8 cellular contexts compared by ENCODE assay signal in the genomic region with DNA sequence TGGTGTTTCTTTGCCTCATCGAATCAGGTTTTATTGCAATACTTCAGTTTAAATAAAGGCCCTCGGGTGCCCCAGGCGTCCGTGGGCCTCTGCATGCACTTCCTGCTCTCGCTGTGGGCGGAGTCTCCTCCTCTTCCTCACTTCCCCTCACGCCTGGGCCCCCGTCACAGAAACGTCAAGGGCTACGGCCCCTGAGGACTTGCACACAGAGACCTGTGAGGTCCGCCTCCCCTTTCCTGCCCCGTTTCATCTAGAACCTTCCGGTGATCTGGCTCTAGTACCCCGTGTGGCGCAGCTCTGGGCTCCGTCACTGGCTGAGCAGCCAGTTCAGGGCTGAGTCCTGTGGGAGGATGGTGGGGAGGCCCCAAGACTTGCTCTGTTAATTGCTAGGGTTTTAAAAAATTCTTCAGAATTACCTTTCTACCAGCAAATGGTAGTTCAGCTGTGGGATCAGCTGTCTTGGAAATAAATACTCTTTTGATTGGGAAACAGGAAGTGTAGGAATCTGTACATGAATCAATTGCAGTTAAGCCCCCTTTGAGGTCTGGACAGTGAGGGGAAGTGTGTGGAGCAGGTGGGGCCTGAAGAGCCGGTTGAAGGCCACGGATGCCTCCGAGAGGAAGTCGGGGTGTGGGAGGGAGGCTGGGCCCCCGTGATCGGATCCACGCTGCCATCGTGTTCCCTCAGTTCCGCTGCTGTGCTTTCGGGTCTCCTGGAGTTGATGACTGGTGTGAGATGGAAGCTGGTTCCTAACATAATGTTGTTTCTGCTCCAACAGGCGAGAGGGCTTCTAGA. TPM values are rescaled to one million over a fixed set of nuclear protein-coding genes. Genes with fewer than 3 reads are reported as not detected.
DNase-seq lines count a peak whose midpoint lies in the region; ATAC-seq and TF ChIP-seq lines count a peak whose summit lies in the region.

No MANE protein-coding gene starts in this region.

- H3K27ac ChIP-seq in GM23338 (ENCODE audit: low read depth) (no peak overlapping the region), OCI-LY7 (ENCODE audit: low read depth, low read length, poor library complexity, severe bottlenecking) (peak overlapping the region; percentile 76)

- H3K9me3 ChIP-seq in OCI-LY7 (ENCODE audit: low read length) = no peaks in the 10 kb centered on the region

- intact Hi-C loops in OCI-LY7 (cut with micrococcal nuclease; ENCODE audit: unreplicated experiment) = loop anchor here (2.0 kb wide), 2 partner anchors 55 to 117 kb away; no protein-coding TSS in a partner anchor

- no peak overlapping the region; the same call in 1 of the 2 replicates for H3K4me3 ChIP-seq in GM12864 (ENCODE audit: low read depth, low read length)
- H3K4me3 ChIP-seq in GM23338 = no peak overlapping the region
- H3K4me3 ChIP-seq in OCI-LY7 (ENCODE audit: low read depth, low read length, poor library complexity, severe bottlenecking) = peak overlapping the region; percentile 73

- 0 out of 2 replicates have a peak, but pooled peaks cover 8% of the 10 kb centered on the region for H3F3A ChIP-seq in GM23338 (replicated peaks; ENCODE audit: low read depth)

- no peaks in the 10 kb centered on the region for H3K79me2 ChIP-seq in GM23338 (replicated peaks; ENCODE audit: insufficient read depth)
- peaks cover 78% of the 10 kb centered on the region for H3K79me2 ChIP-seq in OCI-LY7 (ENCODE audit: insufficient read depth, low read depth, low read length)

- H3K27ac Mint-ChIP-seq in GM23338 = 0 out of 2 replicates have a peak overlapping the region, but pooled peaks have one; percentile 17

- H3K4me1 Mint-ChIP-seq in GM23338 = peaks cover 23% of the 10 kb centered on the region

- H3K9me2 ChIP-seq in GM23338 (ENCODE audit: insufficient read depth) = 0 out of 2 replicates have a peak, but pooled peaks cover 4% of the 10 kb centered on the region
- no peaks in the 10 kb centered on the region for H3K9me2 ChIP-seq in OCI-LY7 (ENCODE audit: insufficient read depth, low read length)

- no peaks in the 10 kb centered on the region for H3K36me3 ChIP-seq in GM23338 (ENCODE audit: insufficient read depth)
- H3K36me3 ChIP-seq in OCI-LY7 (ENCODE audit: insufficient read depth, low read length) = peaks cover 26% of the 10 kb centered on the region

- POLR2A ChIA-PET in OCI-LY7 (lab: Charles Lee) = interaction anchor here (1.3 to 1.6 kb wide), 3 partner anchors 9 to 118 kb away, joined by 3 to 5 read pairs (median 5); no protein-coding TSS in a partner anchor

- peaks cover 13% of the 10 kb centered on the region for H3K27me3 Mint-ChIP-seq in GM23338 (ENCODE audit: insufficient read depth, low read depth, poor library complexity)

- peak; percentile 60 for DNase-seq in GM12864 (ENCODE audit: low read depth)
- DNase-seq in GM23338 (ENCODE audit: low spot score) = no peak
- peak; percentile 73 for DNase-seq in OCI-LY7 (ENCODE audit: low spot score)
- DNase-seq in activated gamma-delta T cell treated with anti-CD3 and anti-CD28 coated beads, Interleukin-2, amount 50 U/mL, for 16 hours (ENCODE audit: low read depth) = peak; percentile 69
- peak; percentile 81 for DNase-seq in medulla oblongata (ENCODE audit: extremely low spot score)
- peak; percentile 65 to 92 for DNase-seq in stimulated activated CD8-positive, alpha-beta memory T cell treated with anti-CD3 and anti-CD28 coated beads, Interleukin-7, amount 100 ng/mL, for 48 hours (ENCODE audit: extremely low read depth in 1 of 2, low read depth in 1 of 2)
- DNase-seq in HuH-7 (ENCODE audit: low spot score) = no peak
- DNase-seq in NCI-H1694 (lab: John Stamatoyannopoulos, UW) = no peak

- TF ChIP-seq CTCF in GM12864 (IDR thresholded peaks at IDR 0.05; ENCODE audit: low read depth, low read length, missing control alignments) = no peak
- no peak for TF ChIP-seq CTCF in GM23338 (conservative IDR thresholded peaks at IDR 0.05; ENCODE audit: low read depth in 2 of 2)
- TF ChIP-seq CTCF in OCI-LY7 (conservative IDR thresholded peaks at IDR 0.05; ENCODE audit: low read length) = no peak

- no peak for ATAC-seq in GM23338

- H3K4me3 Mint-ChIP-seq in GM23338 = no peak overlapping the region

- peaks cover 3% of the 10 kb centered on the region; the same call in 1 of the 3 replicates for H3K9me3 Mint-ChIP-seq in GM23338

- CTCF ChIA-PET in OCI-LY7 (lab: Charles Lee; ENCODE audit: unreplicated experiment) = no interaction called here

- H4K20me1 ChIP-seq in GM23338 (replicated peaks; ENCODE audit: insufficient read depth) = no peaks in the 10 kb centered on the region
- H4K20me1 ChIP-seq in OCI-LY7 (ENCODE audit: insufficient read depth, low read length) = 0 out of 2 replicates have a peak, but pooled peaks cover 4% of the 10 kb centered on the region

- H3K27me3 ChIP-seq in GM23338 (ENCODE audit: insufficient read depth) = no peaks in the 10 kb centered on the region

- H2AFZ ChIP-seq in GM23338 (no peak overlapping the region), OCI-LY7 (ENCODE audit: low read length) (no peak overlapping the region)

- H3K4me2 ChIP-seq in GM23338 (no peak overlapping the region), OCI-LY7 (ENCODE audit: low read length) (peak overlapping the region; percentile 98)

- no peaks in the 10 kb centered on the region for H3K36me3 Mint-ChIP-seq in GM23338 (ENCODE audit: low read depth)

- H3K4me1 ChIP-seq in GM23338 (ENCODE audit: insufficient read depth) = 0 out of 2 replicates have a peak, but pooled peaks cover 7% of the 10 kb centered on the region
- H3K4me1 ChIP-seq in OCI-LY7 (ENCODE audit: insufficient read depth, low read length, poor library complexity, severe bottlenecking) = peaks cover 55% of the 10 kb centered on the region

- BruUV-seq in OCI-LY7 (replicated peaks; lab: Mats Ljungman, UMichigan) = no TSS peak

TF ChIP-seq in GM23338, 12 proteins besides CTCF, POLR2A, EP300 and RAD21 (continues in another document):
- TF ChIP-seq, protein P1, sequence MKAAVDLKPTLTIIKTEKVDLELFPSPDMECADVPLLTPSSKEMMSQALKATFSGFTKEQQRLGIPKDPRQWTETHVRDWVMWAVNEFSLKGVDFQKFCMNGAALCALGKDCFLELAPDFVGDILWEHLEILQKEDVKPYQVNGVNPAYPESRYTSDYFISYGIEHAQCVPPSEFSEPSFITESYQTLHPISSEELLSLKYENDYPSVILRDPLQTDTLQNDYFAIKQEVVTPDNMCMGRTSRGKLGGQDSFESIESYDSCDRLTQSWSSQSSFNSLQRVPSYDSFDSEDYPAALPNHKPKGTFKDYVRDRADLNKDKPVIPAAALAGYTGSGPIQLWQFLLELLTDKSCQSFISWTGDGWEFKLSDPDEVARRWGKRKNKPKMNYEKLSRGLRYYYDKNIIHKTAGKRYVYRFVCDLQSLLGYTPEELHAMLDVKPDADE (IDR thresholded peaks at IDR 0.05) = no peak
- no peak for TF ChIP-seq EZH2 (IDR thresholded peaks at IDR 0.05; ENCODE audit: low read depth, unreplicated experiment)
- TF ChIP-seq, protein P2, sequence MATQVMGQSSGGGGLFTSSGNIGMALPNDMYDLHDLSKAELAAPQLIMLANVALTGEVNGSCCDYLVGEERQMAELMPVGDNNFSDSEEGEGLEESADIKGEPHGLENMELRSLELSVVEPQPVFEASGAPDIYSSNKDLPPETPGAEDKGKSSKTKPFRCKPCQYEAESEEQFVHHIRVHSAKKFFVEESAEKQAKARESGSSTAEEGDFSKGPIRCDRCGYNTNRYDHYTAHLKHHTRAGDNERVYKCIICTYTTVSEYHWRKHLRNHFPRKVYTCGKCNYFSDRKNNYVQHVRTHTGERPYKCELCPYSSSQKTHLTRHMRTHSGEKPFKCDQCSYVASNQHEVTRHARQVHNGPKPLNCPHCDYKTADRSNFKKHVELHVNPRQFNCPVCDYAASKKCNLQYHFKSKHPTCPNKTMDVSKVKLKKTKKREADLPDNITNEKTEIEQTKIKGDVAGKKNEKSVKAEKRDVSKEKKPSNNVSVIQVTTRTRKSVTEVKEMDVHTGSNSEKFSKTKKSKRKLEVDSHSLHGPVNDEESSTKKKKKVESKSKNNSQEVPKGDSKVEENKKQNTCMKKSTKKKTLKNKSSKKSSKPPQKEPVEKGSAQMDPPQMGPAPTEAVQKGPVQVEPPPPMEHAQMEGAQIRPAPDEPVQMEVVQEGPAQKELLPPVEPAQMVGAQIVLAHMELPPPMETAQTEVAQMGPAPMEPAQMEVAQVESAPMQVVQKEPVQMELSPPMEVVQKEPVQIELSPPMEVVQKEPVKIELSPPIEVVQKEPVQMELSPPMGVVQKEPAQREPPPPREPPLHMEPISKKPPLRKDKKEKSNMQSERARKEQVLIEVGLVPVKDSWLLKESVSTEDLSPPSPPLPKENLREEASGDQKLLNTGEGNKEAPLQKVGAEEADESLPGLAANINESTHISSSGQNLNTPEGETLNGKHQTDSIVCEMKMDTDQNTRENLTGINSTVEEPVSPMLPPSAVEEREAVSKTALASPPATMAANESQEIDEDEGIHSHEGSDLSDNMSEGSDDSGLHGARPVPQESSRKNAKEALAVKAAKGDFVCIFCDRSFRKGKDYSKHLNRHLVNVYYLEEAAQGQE (IDR thresholded peaks at IDR 0.05; ENCODE audit: unreplicated experiment) = no peak

RNA-seq across cellular contexts. Expression of a gene that starts 10.2 kb away (rescaled TPM):
- 5.0 and 6.4 TPM in 2 replicates for total RNA-seq in GM23338 (2014; rRNA removed; shearing (Covaris generic))
- polyA plus RNA-seq in GM23338 (2016; fragmentation: Nextera tagmentation; extraction: Ambion mirVana) = 2.7 and 3.9 TPM in 2 replicates
- total RNA-seq in OCI-LY7 (2014; rRNA removed; shearing (Covaris generic)) = 15.3 and 23.6 TPM in 2 replicates
- total RNA-seq in OCI-LY7 (2022) = 50.4 and 54.3 TPM in 2 replicates

Comparison
In these comparisons a context has a peak if more than half of its experiments do, and no peak if none do; other contexts are left out.
1. DNase-seq: peak in GM12864 (single experiment), OCI-LY7 (single experiment), activated gamma-delta T cell treated with anti-CD3 and anti-CD28 coated beads, Interleukin-2, amount 50 U/mL, for 16 hours (single experiment), medulla oblongata (single experiment) and stimulated activated CD8-positive, alpha-beta memory T cell treated with anti-CD3 and anti-CD28 coated beads, Interleukin-7, amount 100 ng/mL, for 48 hours (2 of 2); none in GM23338 (single experiment), HuH-7 (single experiment) and NCI-H1694 (single experiment).